ENCODE assay signal across 16 cellular contexts in genomic region chr2:239467281-239467955, GRCh38.
"Had no signal": no experiment of that assay in that cellular context is flagged by ENCODE, and none has a peak within 500 bp of the region (broad histone marks: within the 10 kb centered on the region; RNA-seq: fewer than 3 reads in every experiment).

No MANE protein-coding gene starts in this region.

- H3K27me3 Mint-ChIP-seq: activated T-cell treated with anti-CD3 and anti-CD28 coated beads, Interleukin-2, amount 50 U/mL, for 24 hours had no signal

- H3K27ac Mint-ChIP-seq: activated naive CD4-positive, alpha-beta T cell treated with anti-CD3 and anti-CD28 coated beads, Interleukin-2, amount 50 U/mL, for 72 hours; activated T-cell treated with anti-CD3 and anti-CD28 coated beads, Interleukin-2, amount 50 U/mL, for 24 hours; immature natural killer cell; stimulated activated memory B cell treated with anti-CD40 and anti-IgM and Interleukin-4, amounts not matched to agents 10 μg/mL and 1 μg/mL and 100 μg/mL, for 72 hours; T-helper 2 cell treated with Interferon-gamma antibody and Interleukin-4, amounts not matched to agents 5 μg/mL and 100 μg/mL, for 36 hours had no signal

- H3K27me3 ChIP-seq: colonic mucosa, transverse colon had no signal

- H3K4me3 Mint-ChIP-seq: activated T-cell treated with anti-CD3 and anti-CD28 coated beads, Interleukin-2, amount 50 U/mL, for 24 hours; immature natural killer cell; neural crest cell; stimulated activated memory B cell treated with anti-CD40 and anti-IgM and Interleukin-4, amounts not matched to agents 10 μg/mL and 1 μg/mL and 100 μg/mL, for 72 hours; T-helper 2 cell treated with Interferon-gamma antibody and Interleukin-4, amounts not matched to agents 5 μg/mL and 100 μg/mL, for 36 hours had no signal

- H3K27ac ChIP-seq: colonic mucosa, transverse colon had no signal

- H3K9me3 ChIP-seq: colonic mucosa, transverse colon had no signal

- H3K4me1 Mint-ChIP-seq: immature natural killer cell; stimulated activated memory B cell treated with anti-CD40 and anti-IgM and Interleukin-4, amounts not matched to agents 10 μg/mL and 1 μg/mL and 100 μg/mL, for 72 hours had no signal

- DNase-seq: activated gamma-delta T cell; activated T-cell treated with anti-CD3 and anti-CD28 coated beads, Interleukin-2, amount 50 U/mL, for 24 hours; central memory CD4-positive, alpha-beta T cell; colonic mucosa; effector CD4-positive, alpha-beta T cell; foreskin melanocyte; immature natural killer cell; left colon; retina; stimulated activated CD4-positive, alpha-beta T cell treated with anti-CD3 and anti-CD28 coated beads, Interleukin-2, amount 100 ng/mL, for 48 hours; transverse colon had no signal

- H3K9me3 Mint-ChIP-seq: activated naive CD4-positive, alpha-beta T cell treated with anti-CD3 and anti-CD28 coated beads, Interleukin-2, amount 50 U/mL, for 72 hours; activated T-cell treated with anti-CD3 and anti-CD28 coated beads, Interleukin-2, amount 50 U/mL, for 24 hours; immature natural killer cell; neural crest cell; stimulated activated memory B cell treated with anti-CD40 and anti-IgM and Interleukin-4, amounts not matched to agents 10 μg/mL and 1 μg/mL and 100 μg/mL, for 72 hours; T-helper 2 cell treated with Interferon-gamma antibody and Interleukin-4, amounts not matched to agents 5 μg/mL and 100 μg/mL, for 36 hours had no signal

- H3K4me3 ChIP-seq: colonic mucosa, lung, transverse colon had no signal

- H3K36me3 ChIP-seq: colonic mucosa, transverse colon had no signal

- ATAC-seq: activated naive CD4-positive, alpha-beta T cell treated with anti-CD3 and anti-CD28 coated beads, Interleukin-2, amount 50 U/mL, for 72 hours; left colon; stimulated activated memory B cell treated with anti-CD40 and anti-IgM and Interleukin-4, amounts not matched to agents 10 μg/mL and 1 μg/mL and 100 μg/mL, for 72 hours had no signal

- H3K4me1 ChIP-seq: colonic mucosa had no signal

- H3K36me3 Mint-ChIP-seq: activated naive CD4-positive, alpha-beta T cell treated with anti-CD3 and anti-CD28 coated beads, Interleukin-2, amount 50 U/mL, for 72 hours; immature natural killer cell; stimulated activated memory B cell treated with anti-CD40 and anti-IgM and Interleukin-4, amounts not matched to agents 10 μg/mL and 1 μg/mL and 100 μg/mL, for 72 hours had no signal
